In genomic region chr4:158845166-158846041, GRCh38 we compare ENCODE assay signal across 31 cellular contexts.
DNase-seq lines count a peak whose midpoint lies in the region; ATAC-seq, FAIRE-seq and TF ChIP-seq lines count a peak whose summit lies in the region.
"Had no signal": no experiment of that assay in that cellular context is flagged by ENCODE, and none has a peak within 500 bp of the region (broad histone marks: within the 10 kb centered on the region; RNA-seq: fewer than 3 reads in every experiment).

No MANE protein-coding gene starts in this region.

- TF ChIP-seq CTCF in fibroblast of the aortic adventitia (IDR thresholded peaks at IDR 0.05; ENCODE audit: insufficient read depth, low read length) (no peak), left lung (IDR thresholded peaks at IDR 0.05) (no peak), GM20000 (IDR thresholded peaks at IDR 0.05; ENCODE audit: extremely low read depth, missing control alignments) (no peak)

- intact Hi-C loops in left lung (cut with DNase I): loop anchor here in 1 of 2 donors (5.0 kb wide), 1 partner anchor 113 kb away; no protein-coding TSS in a partner anchor

- ATAC-seq in left lung: peak; percentile 13
- ATAC-seq: A549; naive thymus-derived CD4-positive, alpha-beta T cell; Panc1; stimulated activated naive CD8-positive, alpha-beta T cell treated with anti-CD3 and anti-CD28 coated beads, Interleukin-15, amount 100 ng/mL, for 72 hours had no signal

- H3K27me3 ChIP-seq in left lung: no peaks in the 10 kb centered on the region

- H3K27ac ChIP-seq in left lung: no peak overlapping the region
- H3K27ac ChIP-seq: A549, skin epidermis, VCaP had no signal

- H3K4me3 ChIP-seq in fibroblast of the aortic adventitia (ENCODE audit: low read depth, low read length) (no peak overlapping the region), left lung (no peak overlapping the region)
- H3K4me3 ChIP-seq: A549, skin epidermis had no signal

- DNase-seq in GM19239 (ENCODE audit: insufficient read length, low spot score) (no peak), HuH-7 (ENCODE audit: low spot score) (peak; percentile 39), fibroblast of the aortic adventitia (ENCODE audit: low read depth) (peak; percentile 28), left lung (no peak), NCI-H2171 treated with DMSO at 0.1 percent for 48 hours (lab: John Stamatoyannopoulos, UW) (no peak), GM20000 (ENCODE audit: low spot score) (no peak), NCI-H2107 treated with DMSO at 0.1 percent for 48 hours (lab: John Stamatoyannopoulos, UW; ENCODE audit: unreplicated experiment) (no peak), germinal center (ENCODE audit: low spot score) (no peak)
- DNase-seq: activated CD4-positive, alpha-beta T cell treated with anti-CD3 and anti-CD28 coated beads for 48 hours; activated CD8-positive, alpha-beta memory T cell treated with anti-CD3 and anti-CD28 coated beads for 24 hours; activated gamma-delta T cell; activated naive CD8-positive, alpha-beta T cell treated with anti-CD3 and anti-CD28 coated beads, Interleukin-2, amount 10 ng/mL, durations not matched to agents 7 days and 5 days; activated T-cell treated with anti-CD3 and anti-CD28 coated beads, Interleukin-2, amount 50 U/mL, for 1 hour; CD4-positive, alpha-beta memory T cell; central memory CD4-positive, alpha-beta T cell; HCEC 1CT; Kasumi-1; MV-4-11; naive thymus-derived CD4-positive, alpha-beta T cell; NCI-H524 treated with DMSO at 0.1 percent for 48 hours; NK-92 treated with Interleukin-12 subunit alpha and Interleukin-12 subunit beta, amount 100 ng/mL, for 24 hours; nucleus accumbens; SHP77 treated with DMSO at 0.1 percent for 48 hours; stimulated activated naive CD8-positive, alpha-beta T cell treated with anti-CD3 and anti-CD28 coated beads, Interleukin-15, amount 100 ng/mL, for 72 hours had no signal

- peak; percentile 35 for FAIRE-seq in GM19239 (lab: Jason Lieb, UNC)
- FAIRE-seq: A549, endometrium, GM12892, HTR-8/SVneo had no signal

- H3K36me3 ChIP-seq in left lung: peaks cover 0 to 44% of the 10 kb centered on the region in 2 donors

- no peaks in the 10 kb centered on the region for H3K9me3 ChIP-seq in left lung
- H3K9me3 ChIP-seq: A549 had no signal

- peaks cover 0 to 2% of the 10 kb centered on the region in 2 donors for H3K4me1 ChIP-seq in left lung
- H3K4me1 ChIP-seq: A549 had no signal

Comparison
In these comparisons a context has a peak if more than half of its experiments do, and no peak if none do; other contexts are left out.
1. DNase-seq: peak in HuH-7 (single experiment) and fibroblast of the aortic adventitia (single experiment); none in GM19239 (single experiment), left lung (0 of 2), NCI-H2171 treated with DMSO at 0.1 percent for 48 hours (single experiment), GM20000 (single experiment), NCI-H2107 treated with DMSO at 0.1 percent for 48 hours (single experiment) and germinal center (single experiment).